2 cellular contexts compared by ENCODE assay signal in genomic region chr2:185876234-185876633, GRCh38.
TF ChIP-seq lines count a peak whose summit lies in the region.

No MANE protein-coding gene starts in this region.

TF ChIP-seq in HepG2, 621 proteins besides CTCF, POLR2A, EP300 and RAD21:
- TF ChIP-seq ARID3A (IDR thresholded peaks at IDR 0.05; ENCODE audit: low read depth, low read length) (no peak), DNMT1 (CRISPR knock-in tag; IDR thresholded peaks at IDR 0.05) (no peak), KDM6A (CRISPR knock-in tag; IDR thresholded peaks at IDR 0.05; ENCODE audit: low read depth) (no peak), ZNF713 (CRISPR knock-in tag; IDR thresholded peaks at IDR 0.05) (no peak), ZBTB2 (CRISPR knock-in tag; IDR thresholded peaks at IDR 0.05; ENCODE audit: low read depth) (no peak), ZNF800 (CRISPR knock-in tag; IDR thresholded peaks at IDR 0.05) (no peak), SAP130 (CRISPR knock-in tag; IDR thresholded peaks at IDR 0.05; ENCODE audit: low read depth) (no peak), ZBTB38 (CRISPR knock-in tag; IDR thresholded peaks at IDR 0.05) (no peak), GLMP (CRISPR knock-in tag; IDR thresholded peaks at IDR 0.05; ENCODE audit: borderline replicate concordance) (no peak), USF2 (IDR thresholded peaks at IDR 0.05; ENCODE audit: low read depth, low read length) (no peak), USF2 (CRISPR knock-in tag; IDR thresholded peaks at IDR 0.05; ENCODE audit: borderline replicate concordance) (no peak), ZNF691 (CRISPR knock-in tag; IDR thresholded peaks at IDR 0.05; ENCODE audit: borderline replicate concordance, low read depth) (no peak), KAT2B (IDR thresholded peaks at IDR 0.05; ENCODE audit: borderline replicate concordance, low read depth, low read length) (no peak), ZNF263 (CRISPR knock-in tag; IDR thresholded peaks at IDR 0.05) (no peak)

TF ChIP-seq in GM12878, 131 proteins besides CTCF, POLR2A, EP300 and RAD21:
- TF ChIP-seq HSF1 (IDR thresholded peaks at IDR 0.05; ENCODE audit: low read depth, low read length) (no peak), MYB (IDR thresholded peaks at IDR 0.05; ENCODE audit: borderline replicate concordance, low read depth, low read length) (no peak), ZBED1 (IDR thresholded peaks at IDR 0.05; ENCODE audit: borderline replicate concordance) (no peak), MYC (IDR thresholded peaks at IDR 0.05; ENCODE audit: insufficient read depth, insufficient read length, insufficient replicate concordance, low read length, severe bottlenecking) (no peak)
